ENCODE assay signal across 25 cellular contexts in genomic region chr5:118434522-118434921, GRCh38.
"Had no signal": no experiment of that assay in that cellular context is flagged by ENCODE, and none has a peak within 500 bp of the region (broad histone marks: within the 10 kb centered on the region; RNA-seq: fewer than 3 reads in every experiment).

No MANE protein-coding gene starts in this region.

- H3K27ac Mint-ChIP-seq: dendritic cell treated with granulocyte-macrophage colony-stimulating factor and Interleukin-4, amounts not matched to agents 40 ng/mL and 50 ng/mL, for 4 days; effector memory CD8-positive, alpha-beta T cell; endodermal cell; immature natural killer cell; mesothelial cell of epicardium; naive B cell had no signal

- H3K27ac ChIP-seq: colonic mucosa, epithelial cell of prostate, foreskin keratinocyte, heart left ventricle, hepatocyte, left lung, lower lobe of right lung had no signal

- H3K4me3 ChIP-seq: colonic mucosa, heart left ventricle, hepatocyte, left lung, lower lobe of right lung, mucosa of descending colon had no signal

- H3K9me3 ChIP-seq: colonic mucosa, heart left ventricle, left lung, lower lobe of right lung, mucosa of descending colon had no signal

- H3K36me3 ChIP-seq: colonic mucosa, heart left ventricle, left lung, lower lobe of right lung had no signal

- H3K4me1 ChIP-seq: colonic mucosa, foreskin keratinocyte, heart left ventricle, left lung, lower lobe of right lung had no signal

- H3K36me3 Mint-ChIP-seq: immature natural killer cell; mesothelial cell of epicardium; naive B cell; naive thymus-derived CD8-positive, alpha-beta T cell had no signal

- H3K9me3 Mint-ChIP-seq: dendritic cell treated with granulocyte-macrophage colony-stimulating factor and Interleukin-4, amounts not matched to agents 40 ng/mL and 50 ng/mL, for 4 days; endodermal cell; mesothelial cell of epicardium; naive thymus-derived CD8-positive, alpha-beta T cell had no signal

- DNase-seq: colonic mucosa; cortex of kidney; effector CD8-positive, alpha-beta T cell; effector memory CD8-positive, alpha-beta T cell; endodermal cell; erythroblast; foreskin keratinocyte; glutamatergic neuron; heart left ventricle; hypothalamus; immature natural killer cell; islet precursor cell; left cardiac atrium; left lung; left ventricle myocardium superior; lower lobe of right lung; mesenchymal stem cell; mucosa of descending colon; naive B cell; naive thymus-derived CD8-positive, alpha-beta T cell had no signal

- H3K27me3 Mint-ChIP-seq: dendritic cell treated with granulocyte-macrophage colony-stimulating factor and Interleukin-4, amounts not matched to agents 40 ng/mL and 50 ng/mL, for 4 days; effector memory CD8-positive, alpha-beta T cell; naive thymus-derived CD8-positive, alpha-beta T cell had no signal

- H3K4me3 Mint-ChIP-seq: dendritic cell treated with granulocyte-macrophage colony-stimulating factor and Interleukin-4, amounts not matched to agents 40 ng/mL and 50 ng/mL, for 4 days; effector memory CD8-positive, alpha-beta T cell; endodermal cell; immature natural killer cell; mesothelial cell of epicardium; naive B cell; naive thymus-derived CD8-positive, alpha-beta T cell had no signal

- H3K27me3 ChIP-seq: colonic mucosa, foreskin keratinocyte, heart left ventricle, hepatocyte, left lung had no signal

- ATAC-seq: effector memory CD8-positive, alpha-beta T cell; esophagus mucosa; foreskin keratinocyte; left cardiac atrium; left lung; lower lobe of right lung; mucosa of descending colon; naive thymus-derived CD8-positive, alpha-beta T cell had no signal

- H3K4me1 Mint-ChIP-seq: endodermal cell; immature natural killer cell; naive B cell; naive thymus-derived CD8-positive, alpha-beta T cell had no signal
